Comparison of ENCODE assay signal across 13 cellular contexts in genomic region chr4:186689476-186689875, GRCh38. TPM values are rescaled to one million over a fixed set of nuclear protein-coding genes. Genes with fewer than 3 reads are reported as not detected.
DNase-seq lines count a peak whose midpoint lies in the region; ATAC-seq, FAIRE-seq and TF ChIP-seq lines count a peak whose summit lies in the region.
"Had no signal": no experiment of that assay in that cellular context is flagged by ENCODE, and none has a peak within 500 bp of the region (broad histone marks: within the 10 kb centered on the region; RNA-seq: fewer than 3 reads in every experiment).

No MANE protein-coding gene starts in this region.

- H3K36me3 ChIP-seq in A673 (ENCODE audit: insufficient read depth, low read length, poor library complexity, severe bottlenecking): no peaks in the 10 kb centered on the region
- no peaks in the 10 kb centered on the region for H3K36me3 ChIP-seq in body of pancreas (replicated peaks in 1 of 2; ENCODE audit: insufficient read depth in 1 of 2, low read depth in 2 of 2)
- no peaks in the 10 kb centered on the region for H3K36me3 ChIP-seq in lower lobe of right lung

- ATAC-seq in body of pancreas (peak; percentile 42), lower lobe of right lung (peak; percentile 41 to 67)
- ATAC-seq: K562 had no signal

- TF ChIP-seq POLR2A in body of pancreas (IDR thresholded peaks at IDR 0.05): no peak

- H3K27ac ChIP-seq in A673 (ENCODE audit: low read depth, low read length, poor library complexity, severe bottlenecking) (peak overlapping the region; percentile 28), body of pancreas (peak overlapping the region in 3 of 4 donors; percentile 37 to 66 (median 59)), lower lobe of right lung (no peak overlapping the region)

- H3K9me3 ChIP-seq in A673 (ENCODE audit: low read depth, low read length, poor library complexity, severe bottlenecking) (no peaks in the 10 kb centered on the region), body of pancreas (no peaks in the 10 kb centered on the region), lower lobe of right lung (no peaks in the 10 kb centered on the region)
- H3K9me3 ChIP-seq: heart left ventricle had no signal

- peak; percentile 33 for FAIRE-seq in HTR-8/SVneo (lab: Jason Lieb, UNC)
- FAIRE-seq: K562 had no signal

- H3K27me3 ChIP-seq in A673 (replicated peaks; ENCODE audit: insufficient read depth, low read depth, low read length, poor library complexity) (no peaks in the 10 kb centered on the region), body of pancreas (no peaks in the 10 kb centered on the region), lower lobe of right lung (ENCODE audit: low read depth) (no peaks in the 10 kb centered on the region)
- H3K27me3 ChIP-seq: heart left ventricle had no signal

- WGBS in body of pancreas, 2 donors: 62 to 64% methylated on average over 7 of the region's 7 CpGs

- BruUV-seq in A673 (replicated peaks; lab: Mats Ljungman, UMichigan): no TSS peak

- peak; percentile 32 for DNase-seq in A673 (ENCODE audit: low spot score)
- no peak for DNase-seq in HTR-8/SVneo (ENCODE audit: insufficient read length, low spot score)
- DNase-seq in body of pancreas: peak in 2 of 4 donors; percentile 19 to 23
- peak; percentile 60 for DNase-seq in lower lobe of right lung
- no peak for DNase-seq in GM10248 (ENCODE audit: extremely low spot score)
- DNase-seq in stimulated activated naive CD4-positive, alpha-beta T cell treated with Interleukin-2 at 50 U/mL for 16 hours (lab: John Stamatoyannopoulos, UW): no peak
- no peak for DNase-seq in stimulated activated CD4-positive, alpha-beta T cell treated with anti-CD3 and anti-CD28 coated beads, Interleukin-4, amount 100 ng/mL, for 1 hour
- no peak for DNase-seq in middle frontal gyrus (ENCODE audit: extremely low spot score, low spot score)
- DNase-seq: activated CD4-positive, alpha-beta T cell treated with anti-CD3 and anti-CD28 coated beads, Interleukin-2, amount 50 U/mL, for 4 hours; NCI-H1930; T-helper 2 cell had no signal

- POLR2A ChIA-PET in A673 (lab: Charles Lee; ENCODE audit: low non-redundant PET) (interaction anchor here (0.5 kb wide), 1 partner anchor 200 kb away, joined by 3 read pairs; no protein-coding TSS in a partner anchor), GM10248 (lab: Yijun Ruan, JAX) (no interaction called here)

- H3K4me1 ChIP-seq in A673 (ENCODE audit: insufficient read depth, low read length, poor library complexity, severe bottlenecking) (peaks cover 72% of the 10 kb centered on the region), body of pancreas (peaks cover 49% of the 10 kb centered on the region), lower lobe of right lung (peaks cover 21% of the 10 kb centered on the region)

- intact Hi-C loops in A673 (cut with micrococcal nuclease; ENCODE audit: unreplicated experiment): no loop called here
- intact Hi-C loops in body of pancreas (cut with DNase I): no loop called here
- intact Hi-C loops in lower lobe of right lung (cut with DNase I): no loop called here

- TF ChIP-seq CTCF in A673 (conservative IDR thresholded peaks at IDR 0.05; ENCODE audit: low read depth, low read length): no peak
- no peak for TF ChIP-seq CTCF in body of pancreas (IDR thresholded peaks at IDR 0.05)
- no peak for TF ChIP-seq CTCF in lower lobe of right lung (IDR thresholded peaks at IDR 0.05)
- no peak for TF ChIP-seq CTCF in GM10248 (IDR thresholded peaks at IDR 0.05; ENCODE audit: control extremely low read depth, extremely low read depth, low read depth, missing control alignments)

- no peak overlapping the region for H3K4me3 ChIP-seq in A673 (ENCODE audit: low read depth, low read length, poor library complexity, severe bottlenecking)
- H3K4me3 ChIP-seq in body of pancreas: no peak overlapping the region
- no peak overlapping the region for H3K4me3 ChIP-seq in lower lobe of right lung
- H3K4me3 ChIP-seq: heart left ventricle, K562 had no signal

- CTCF ChIA-PET in A673 (lab: Charles Lee) (no interaction called here), GM10248 (lab: Yijun Ruan, JAX) (interaction anchor here (1.6 kb wide), 1 partner anchor 10 kb away, joined by 3 read pairs; no protein-coding TSS in a partner anchor)

RNA-seq across cellular contexts. Expression of gene FAT1, which starts 34.2 kb away (rescaled TPM):
- total RNA-seq in A673 (2021) (99.3 and 107 TPM in 2 replicates), body of pancreas (10 to 100 TPM; 65.9 to 69.5 TPM), lower lobe of right lung (106 TPM)

Comparison
In these comparisons a context has a peak if more than half of its experiments do, and no peak if none do; other contexts are left out.
1. DNase-seq: peak in A673 (single experiment) and lower lobe of right lung (single experiment); none in HTR-8/SVneo (single experiment), GM10248 (single experiment), stimulated activated naive CD4-positive, alpha-beta T cell treated with Interleukin-2 at 50 U/mL for 16 hours (single experiment), stimulated activated CD4-positive, alpha-beta T cell treated with anti-CD3 and anti-CD28 coated beads, Interleukin-4, amount 100 ng/mL, for 1 hour (single experiment) and middle frontal gyrus (single experiment).